In genomic region chr1:43396059-43396458, GRCh38 we compare ENCODE assay signal across 15 cellular contexts.
"Had no signal": no experiment of that assay in that cellular context is flagged by ENCODE, and none has a peak within 500 bp of the region (broad histone marks: within the 10 kb centered on the region; RNA-seq: fewer than 3 reads in every experiment).

No MANE protein-coding gene starts in this region.

- H3K4me1 ChIP-seq: neural progenitor cell had no signal

- ATAC-seq: naive thymus-derived CD8-positive, alpha-beta T cell had no signal

- H3K9me3 ChIP-seq: esophagus muscularis mucosa, left ventricle myocardium inferior, thoracic aorta had no signal

- H3K4me3 ChIP-seq: dorsolateral prefrontal cortex, esophagus muscularis mucosa, hepatocyte, left ventricle myocardium inferior, neural progenitor cell, thoracic aorta had no signal

- H3K36me3 ChIP-seq: neural progenitor cell, thoracic aorta had no signal

- H3K27ac ChIP-seq: esophagus muscularis mucosa, hepatocyte, left ventricle myocardium inferior, neural progenitor cell, thoracic aorta had no signal

- DNase-seq: activated gamma-delta T cell treated with Interleukin-2 at 50 U/mL for 16 hours; activated T-cell treated with anti-CD3 and anti-CD28 coated beads, Interleukin-2, amount 50 U/mL, for 1 hour; central memory CD4-positive, alpha-beta T cell; dorsolateral prefrontal cortex; glutamatergic neuron; immature natural killer cell; left ventricle myocardium inferior; mammary epithelial cell; naive thymus-derived CD8-positive, alpha-beta T cell; stimulated activated CD4-positive, alpha-beta T cell treated with anti-CD3 and anti-CD28 coated beads, Interleukin-2, amount 100 ng/mL, for 48 hours; stimulated activated naive CD4-positive, alpha-beta T cell had no signal

- H3K27me3 ChIP-seq: dorsolateral prefrontal cortex, esophagus muscularis mucosa, hepatocyte, neural progenitor cell had no signal
